1 cellular context compared by ENCODE assay signal in the genomic region with DNA sequence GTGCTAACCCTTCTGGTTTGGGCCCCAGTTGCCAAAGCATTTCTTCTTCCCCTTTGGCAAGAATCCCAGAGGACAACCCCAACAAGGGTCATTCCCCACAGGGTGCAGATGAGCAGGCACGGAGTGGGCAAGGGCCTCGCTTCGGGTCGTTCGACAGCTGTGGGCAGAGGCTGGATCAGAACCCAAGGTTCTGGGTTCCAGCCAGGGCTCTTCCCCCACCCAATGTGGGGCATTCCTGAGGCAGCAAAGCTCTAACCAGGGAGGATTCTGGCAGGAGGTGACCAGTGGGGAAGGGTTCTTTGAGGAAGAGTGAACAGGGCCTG.
TF ChIP-seq lines count a peak whose summit lies in the region.

No MANE protein-coding gene starts in this region.

TF ChIP-seq in GM23338, 12 proteins besides CTCF, POLR2A, EP300 and RAD21 (continued from another document):
- TF ChIP-seq, protein P1, sequence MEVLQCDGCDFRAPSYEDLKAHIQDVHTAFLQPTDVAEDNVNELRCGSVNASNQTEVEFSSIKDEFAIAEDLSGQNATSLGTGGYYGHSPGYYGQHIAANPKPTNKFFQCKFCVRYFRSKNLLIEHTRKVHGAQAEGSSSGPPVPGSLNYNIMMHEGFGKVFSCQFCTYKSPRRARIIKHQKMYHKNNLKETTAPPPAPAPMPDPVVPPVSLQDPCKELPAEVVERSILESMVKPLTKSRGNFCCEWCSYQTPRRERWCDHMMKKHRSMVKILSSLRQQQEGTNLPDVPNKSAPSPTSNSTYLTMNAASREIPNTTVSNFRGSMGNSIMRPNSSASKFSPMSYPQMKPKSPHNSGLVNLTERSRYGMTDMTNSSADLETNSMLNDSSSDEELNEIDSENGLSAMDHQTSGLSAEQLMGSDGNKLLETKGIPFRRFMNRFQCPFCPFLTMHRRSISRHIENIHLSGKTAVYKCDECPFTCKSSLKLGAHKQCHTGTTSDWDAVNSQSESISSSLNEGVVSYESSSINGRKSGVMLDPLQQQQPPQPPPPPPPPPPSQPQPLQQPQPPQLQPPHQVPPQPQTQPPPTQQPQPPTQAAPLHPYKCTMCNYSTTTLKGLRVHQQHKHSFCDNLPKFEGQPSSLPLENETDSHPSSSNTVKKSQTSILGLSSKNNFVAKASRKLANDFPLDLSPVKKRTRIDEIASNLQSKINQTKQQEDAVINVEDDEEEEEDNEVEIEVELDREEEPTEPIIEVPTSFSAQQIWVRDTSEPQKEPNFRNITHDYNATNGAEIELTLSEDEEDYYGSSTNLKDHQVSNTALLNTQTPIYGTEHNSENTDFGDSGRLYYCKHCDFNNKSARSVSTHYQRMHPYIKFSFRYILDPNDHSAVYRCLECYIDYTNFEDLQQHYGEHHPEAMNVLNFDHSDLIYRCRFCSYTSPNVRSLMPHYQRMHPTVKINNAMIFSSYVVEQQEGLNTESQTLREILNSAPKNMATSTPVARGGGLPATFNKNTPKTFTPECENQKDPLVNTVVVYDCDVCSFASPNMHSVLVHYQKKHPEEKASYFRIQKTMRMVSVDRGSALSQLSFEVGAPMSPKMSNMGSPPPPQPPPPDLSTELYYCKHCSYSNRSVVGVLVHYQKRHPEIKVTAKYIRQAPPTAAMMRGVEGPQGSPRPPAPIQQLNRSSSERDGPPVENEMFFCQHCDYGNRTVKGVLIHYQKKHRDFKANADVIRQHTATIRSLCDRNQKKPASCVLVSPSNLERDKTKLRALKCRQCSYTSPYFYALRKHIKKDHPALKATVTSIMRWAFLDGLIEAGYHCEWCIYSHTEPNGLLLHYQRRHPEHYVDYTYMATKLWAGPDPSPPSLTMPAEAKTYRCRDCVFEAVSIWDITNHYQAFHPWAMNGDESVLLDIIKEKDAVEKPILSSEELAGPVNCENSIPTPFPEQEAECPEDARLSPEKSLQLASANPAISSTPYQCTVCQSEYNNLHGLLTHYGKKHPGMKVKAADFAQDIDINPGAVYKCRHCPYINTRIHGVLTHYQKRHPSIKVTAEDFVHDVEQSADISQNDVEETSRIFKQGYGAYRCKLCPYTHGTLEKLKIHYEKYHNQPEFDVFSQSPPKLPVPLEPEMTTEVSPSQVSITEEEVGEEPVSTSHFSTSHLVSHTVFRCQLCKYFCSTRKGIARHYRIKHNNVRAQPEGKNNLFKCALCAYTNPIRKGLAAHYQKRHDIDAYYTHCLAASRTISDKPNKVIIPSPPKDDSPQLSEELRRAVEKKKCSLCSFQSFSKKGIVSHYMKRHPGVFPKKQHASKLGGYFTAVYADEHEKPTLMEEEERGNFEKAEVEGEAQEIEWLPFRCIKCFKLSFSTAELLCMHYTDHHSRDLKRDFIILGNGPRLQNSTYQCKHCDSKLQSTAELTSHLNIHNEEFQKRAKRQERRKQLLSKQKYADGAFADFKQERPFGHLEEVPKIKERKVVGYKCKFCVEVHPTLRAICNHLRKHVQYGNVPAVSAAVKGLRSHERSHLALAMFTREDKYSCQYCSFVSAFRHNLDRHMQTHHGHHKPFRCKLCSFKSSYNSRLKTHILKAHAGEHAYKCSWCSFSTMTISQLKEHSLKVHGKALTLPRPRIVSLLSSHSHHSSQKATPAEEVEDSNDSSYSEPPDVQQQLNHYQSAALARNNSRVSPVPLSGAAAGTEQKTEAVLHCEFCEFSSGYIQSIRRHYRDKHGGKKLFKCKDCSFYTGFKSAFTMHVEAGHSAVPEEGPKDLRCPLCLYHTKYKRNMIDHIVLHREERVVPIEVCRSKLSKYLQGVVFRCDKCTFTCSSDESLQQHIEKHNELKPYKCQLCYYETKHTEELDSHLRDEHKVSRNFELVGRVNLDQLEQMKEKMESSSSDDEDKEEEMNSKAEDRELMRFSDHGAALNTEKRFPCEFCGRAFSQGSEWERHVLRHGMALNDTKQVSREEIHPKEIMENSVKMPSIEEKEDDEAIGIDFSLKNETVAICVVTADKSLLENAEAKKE (CRISPR knock-in tag; IDR thresholded peaks at IDR 0.05) = no peak
- no peak for TF ChIP-seq STAT1 (IDR thresholded peaks at IDR 0.05; ENCODE audit: unreplicated experiment)
- TF ChIP-seq, protein P2, sequence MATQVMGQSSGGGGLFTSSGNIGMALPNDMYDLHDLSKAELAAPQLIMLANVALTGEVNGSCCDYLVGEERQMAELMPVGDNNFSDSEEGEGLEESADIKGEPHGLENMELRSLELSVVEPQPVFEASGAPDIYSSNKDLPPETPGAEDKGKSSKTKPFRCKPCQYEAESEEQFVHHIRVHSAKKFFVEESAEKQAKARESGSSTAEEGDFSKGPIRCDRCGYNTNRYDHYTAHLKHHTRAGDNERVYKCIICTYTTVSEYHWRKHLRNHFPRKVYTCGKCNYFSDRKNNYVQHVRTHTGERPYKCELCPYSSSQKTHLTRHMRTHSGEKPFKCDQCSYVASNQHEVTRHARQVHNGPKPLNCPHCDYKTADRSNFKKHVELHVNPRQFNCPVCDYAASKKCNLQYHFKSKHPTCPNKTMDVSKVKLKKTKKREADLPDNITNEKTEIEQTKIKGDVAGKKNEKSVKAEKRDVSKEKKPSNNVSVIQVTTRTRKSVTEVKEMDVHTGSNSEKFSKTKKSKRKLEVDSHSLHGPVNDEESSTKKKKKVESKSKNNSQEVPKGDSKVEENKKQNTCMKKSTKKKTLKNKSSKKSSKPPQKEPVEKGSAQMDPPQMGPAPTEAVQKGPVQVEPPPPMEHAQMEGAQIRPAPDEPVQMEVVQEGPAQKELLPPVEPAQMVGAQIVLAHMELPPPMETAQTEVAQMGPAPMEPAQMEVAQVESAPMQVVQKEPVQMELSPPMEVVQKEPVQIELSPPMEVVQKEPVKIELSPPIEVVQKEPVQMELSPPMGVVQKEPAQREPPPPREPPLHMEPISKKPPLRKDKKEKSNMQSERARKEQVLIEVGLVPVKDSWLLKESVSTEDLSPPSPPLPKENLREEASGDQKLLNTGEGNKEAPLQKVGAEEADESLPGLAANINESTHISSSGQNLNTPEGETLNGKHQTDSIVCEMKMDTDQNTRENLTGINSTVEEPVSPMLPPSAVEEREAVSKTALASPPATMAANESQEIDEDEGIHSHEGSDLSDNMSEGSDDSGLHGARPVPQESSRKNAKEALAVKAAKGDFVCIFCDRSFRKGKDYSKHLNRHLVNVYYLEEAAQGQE (IDR thresholded peaks at IDR 0.05; ENCODE audit: unreplicated experiment) = no peak
- TF ChIP-seq JUNB (IDR thresholded peaks at IDR 0.05; ENCODE audit: unreplicated experiment) = no peak
- no peak for TF ChIP-seq EZH2phosphoT487 (IDR thresholded peaks at IDR 0.05; ENCODE audit: unreplicated experiment)
- TF ChIP-seq, protein P3, sequence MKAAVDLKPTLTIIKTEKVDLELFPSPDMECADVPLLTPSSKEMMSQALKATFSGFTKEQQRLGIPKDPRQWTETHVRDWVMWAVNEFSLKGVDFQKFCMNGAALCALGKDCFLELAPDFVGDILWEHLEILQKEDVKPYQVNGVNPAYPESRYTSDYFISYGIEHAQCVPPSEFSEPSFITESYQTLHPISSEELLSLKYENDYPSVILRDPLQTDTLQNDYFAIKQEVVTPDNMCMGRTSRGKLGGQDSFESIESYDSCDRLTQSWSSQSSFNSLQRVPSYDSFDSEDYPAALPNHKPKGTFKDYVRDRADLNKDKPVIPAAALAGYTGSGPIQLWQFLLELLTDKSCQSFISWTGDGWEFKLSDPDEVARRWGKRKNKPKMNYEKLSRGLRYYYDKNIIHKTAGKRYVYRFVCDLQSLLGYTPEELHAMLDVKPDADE (IDR thresholded peaks at IDR 0.05) = no peak
- no peak for TF ChIP-seq EZH2 (IDR thresholded peaks at IDR 0.05; ENCODE audit: low read depth, unreplicated experiment)
- no peak for TF ChIP-seq POLR2AphosphoS5 (IDR thresholded peaks at IDR 0.05; ENCODE audit: low read depth)
- no peak for TF ChIP-seq ZNF331 (CRISPR knock-in tag; IDR thresholded peaks at IDR 0.05; ENCODE audit: low read depth)
